23 cellular contexts compared by ENCODE assay signal in genomic region chrX:34053931-34054330, GRCh38.
A peak's percentile ranks its signal among the peaks of the same experiment; 100 is the strongest.
DNase-seq lines count a peak whose midpoint lies in the region; ATAC-seq and TF ChIP-seq lines count a peak whose summit lies in the region.
"Had no signal": no experiment of that assay in that cellular context is flagged by ENCODE, and none has a peak within 500 bp of the region (broad histone marks: within the 10 kb centered on the region; RNA-seq: fewer than 3 reads in every experiment).

No MANE protein-coding gene starts in this region.

- 71% methylated on average over 4 of the region's 4 CpGs; no CpG with 5 or more reads in 1 of the 2 experiments for WGBS in endodermal cell (ENCODE audit: insufficient coverage in 1 of 2, insufficient read length in 1 of 2), 2 experiments

- H3K4me1 Mint-ChIP-seq in endodermal cell, result peaks cover 16% of the 10 kb centered on the region
- H3K4me1 Mint-ChIP-seq in neural progenitor cell, result peaks cover 5% of the 10 kb centered on the region
- H3K4me1 Mint-ChIP-seq: IgD-negative memory B cell had no signal

- no peaks in the 10 kb centered on the region for H3K36me3 ChIP-seq in HUES48 (ENCODE audit: control insufficient read depth, insufficient read depth, low read length)
- H3K36me3 ChIP-seq in endodermal cell (ENCODE audit: control insufficient read depth, insufficient read depth, low read length), result no peaks in the 10 kb centered on the region
- no peaks in the 10 kb centered on the region for H3K36me3 ChIP-seq in neural progenitor cell
- H3K36me3 ChIP-seq: HAP-1 had no signal

- H3K9me3 Mint-ChIP-seq in endodermal cell, result no peaks in the 10 kb centered on the region
- no peaks in the 10 kb centered on the region for H3K9me3 Mint-ChIP-seq in neural progenitor cell
- H3K9me3 Mint-ChIP-seq: CD4-positive, alpha-beta T cell had no signal

- no peak for TF ChIP-seq CTCF in endodermal cell (conservative IDR thresholded peaks at IDR 0.05)
- no peak for TF ChIP-seq CTCF in neural progenitor cell (IDR thresholded peaks at IDR 0.05)

- H3K27me3 Mint-ChIP-seq in endodermal cell (ENCODE audit: insufficient read depth) (no peaks in the 10 kb centered on the region), neural progenitor cell (ENCODE audit: insufficient read depth, low read depth) (no peaks in the 10 kb centered on the region)
- H3K27me3 Mint-ChIP-seq: CD4-positive, alpha-beta T cell; IgD-negative memory B cell had no signal

- H3K9ac ChIP-seq in HUES48 (ENCODE audit: low read depth, low read length), result no peak overlapping the region
- H3K9ac ChIP-seq in endodermal cell (ENCODE audit: extremely low read depth, low read length, poor library complexity, severe bottlenecking), result no peak overlapping the region
- H3K9ac ChIP-seq in neural progenitor cell, result no peak overlapping the region
- H3K9ac ChIP-seq: GM23248 had no signal

- no peak for ATAC-seq in HG02798 (IDR thresholded peaks at IDR 0.05; ENCODE audit: poor library complexity, unreplicated experiment)
- ATAC-seq: A549, HepG2 had no signal

- H3F3A ChIP-seq in neural progenitor cell (ENCODE audit: low read depth), result peaks cover 6% of the 10 kb centered on the region

- no peak overlapping the region for H3K4me3 ChIP-seq in HUES48 (ENCODE audit: low read depth, low read length)
- H3K4me3 ChIP-seq in endodermal cell (ENCODE audit: low read length), result no peak overlapping the region
- no peak overlapping the region for H3K4me3 ChIP-seq in neural progenitor cell
- H3K4me3 ChIP-seq: A549, GM23248, HAP-1 had no signal

- H3K79me2 ChIP-seq in neural progenitor cell (ENCODE audit: low read depth), result no peaks in the 10 kb centered on the region

- peak overlapping the region; percentile 73 for H2AFZ ChIP-seq in neural progenitor cell (replicated peaks)
- H2AFZ ChIP-seq: GM23248 had no signal

- DNase-seq in ELF-1 (ENCODE audit: low read depth, low spot score) (peak; percentile 72), endodermal cell (peak; percentile 55), neural progenitor cell (ENCODE audit: low spot score) (peak; percentile 49), D341Med (ENCODE audit: low spot score) (no peak), caudate nucleus (lab: John Stamatoyannopoulos, UW) (no peak), KG1 (lab: John Stamatoyannopoulos, UW) (no peak)
- DNase-seq: AML-193; Caco-2; CD4-positive, alpha-beta T cell; DMS153; DMS79; GF-D8; GM23248; KBM-7 had no signal

- peak overlapping the region; percentile 49 for H3K4me2 ChIP-seq in neural progenitor cell
- H3K4me2 ChIP-seq: A549 had no signal

- H3K4me1 ChIP-seq in HUES48 (ENCODE audit: control insufficient read depth, insufficient read depth, low read length) (peaks cover 25% of the 10 kb centered on the region), endodermal cell (ENCODE audit: control insufficient read depth, insufficient read depth, low read length) (no peaks in the 10 kb centered on the region), neural progenitor cell (peaks cover 10% of the 10 kb centered on the region)
- H3K4me1 ChIP-seq: A549, Caco-2, HAP-1 had no signal

- H3K27ac ChIP-seq in HUES48 (ENCODE audit: low read depth, low read length) (peak overlapping the region; percentile 27), endodermal cell (ENCODE audit: low read depth, low read length) (no peak overlapping the region), neural progenitor cell (peak overlapping the region; percentile 26), caudate nucleus (ENCODE audit: low read depth, low read length) (no peak overlapping the region)
- H3K27ac ChIP-seq: 22Rv1, A549, C4-2B, GM23248, HL-60 had no signal

- H3K27ac Mint-ChIP-seq in endodermal cell (peak overlapping the region; percentile 56), neural progenitor cell (no peak overlapping the region)
- H3K27ac Mint-ChIP-seq: CD4-positive, alpha-beta T cell; IgD-negative memory B cell had no signal

- H3K27me3 ChIP-seq in HUES48 (ENCODE audit: control insufficient read depth, insufficient read depth, low read length) (no peaks in the 10 kb centered on the region), endodermal cell (ENCODE audit: control insufficient read depth, insufficient read depth, low read length, poor library complexity, severe bottlenecking) (no peaks in the 10 kb centered on the region), neural progenitor cell (no peaks in the 10 kb centered on the region)

- H3K36me3 Mint-ChIP-seq in endodermal cell (ENCODE audit: low read depth) (no peaks in the 10 kb centered on the region), neural progenitor cell (no peaks in the 10 kb centered on the region)
- H3K36me3 Mint-ChIP-seq: IgD-negative memory B cell had no signal

- no peaks in the 10 kb centered on the region for H4K20me1 ChIP-seq in neural progenitor cell (ENCODE audit: low read depth)

- H3K9me3 ChIP-seq in HUES48 (ENCODE audit: control insufficient read depth, insufficient read depth, low read length) (no peaks in the 10 kb centered on the region), endodermal cell (ENCODE audit: control insufficient read depth, low read length) (no peaks in the 10 kb centered on the region), neural progenitor cell (ENCODE audit: low read depth) (no peaks in the 10 kb centered on the region)
- H3K9me3 ChIP-seq: A549, Caco-2, HAP-1 had no signal

- no peak overlapping the region for H3K4me3 Mint-ChIP-seq in endodermal cell
- no peak overlapping the region for H3K4me3 Mint-ChIP-seq in neural progenitor cell
- H3K4me3 Mint-ChIP-seq: CD4-positive, alpha-beta T cell; IgD-negative memory B cell had no signal

Comparison
In these comparisons a context has a peak if more than half of its experiments do, and no peak if none do; other contexts are left out.
1. DNase-seq: peak in ELF-1 (single experiment), endodermal cell (single experiment) and neural progenitor cell (single experiment); none in D341Med (single experiment), caudate nucleus (0 of 61) and KG1 (single experiment).
2. H3K27ac ChIP-seq: peak in HUES48 (single experiment) and neural progenitor cell (single experiment); none in endodermal cell (single experiment) and caudate nucleus (single experiment).